ENCODE assay signal across 1 cellular context in the genomic region with DNA sequence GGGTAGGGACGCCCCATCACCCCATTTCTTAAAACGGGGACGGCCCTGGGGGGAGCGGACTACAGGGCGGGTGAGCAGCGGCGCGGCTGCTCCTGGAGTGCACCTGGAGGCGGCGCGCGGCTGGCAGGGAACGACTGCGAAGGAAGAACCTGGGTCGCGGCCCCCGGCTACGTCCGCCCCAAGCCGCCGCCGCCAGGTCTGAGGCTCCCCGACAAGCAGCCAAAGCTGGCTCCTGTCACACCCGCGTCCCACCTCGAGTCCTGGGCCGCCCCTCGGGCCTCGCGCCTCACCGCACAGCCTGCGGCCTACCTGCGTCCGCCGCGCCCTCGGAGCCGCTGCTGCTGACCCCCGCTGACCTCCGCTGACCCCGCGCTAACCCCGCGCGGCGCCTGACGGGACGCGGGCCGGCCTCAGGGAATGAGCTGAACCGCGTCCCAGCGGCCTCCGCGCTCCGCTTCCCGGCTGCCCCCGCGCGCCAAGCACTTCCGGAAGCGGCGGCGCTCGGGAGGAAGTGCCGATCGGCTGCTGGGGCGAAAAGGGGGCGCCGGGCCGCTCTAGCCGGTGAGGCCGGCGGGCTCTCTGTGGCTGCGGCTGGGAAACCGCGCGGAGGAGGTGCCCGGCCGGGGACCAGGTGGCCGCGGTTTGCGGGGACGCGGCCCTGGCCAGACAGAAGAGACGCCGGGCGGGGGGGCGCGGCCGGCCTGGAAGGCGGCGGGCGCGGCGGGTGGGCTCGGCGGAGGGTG.
TF ChIP-seq lines count a peak whose summit lies in the region.

A gene with protein sequence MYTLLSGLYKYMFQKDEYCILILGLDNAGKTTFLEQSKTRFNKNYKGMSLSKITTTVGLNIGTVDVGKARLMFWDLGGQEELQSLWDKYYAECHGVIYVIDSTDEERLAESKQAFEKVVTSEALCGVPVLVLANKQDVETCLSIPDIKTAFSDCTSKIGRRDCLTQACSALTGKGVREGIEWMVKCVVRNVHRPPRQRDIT (minus strand): TSS at position 419 of the 743 bp plus-strand sequence. CDS start 885 bp downstream, outside the sequence.
A gene with protein sequence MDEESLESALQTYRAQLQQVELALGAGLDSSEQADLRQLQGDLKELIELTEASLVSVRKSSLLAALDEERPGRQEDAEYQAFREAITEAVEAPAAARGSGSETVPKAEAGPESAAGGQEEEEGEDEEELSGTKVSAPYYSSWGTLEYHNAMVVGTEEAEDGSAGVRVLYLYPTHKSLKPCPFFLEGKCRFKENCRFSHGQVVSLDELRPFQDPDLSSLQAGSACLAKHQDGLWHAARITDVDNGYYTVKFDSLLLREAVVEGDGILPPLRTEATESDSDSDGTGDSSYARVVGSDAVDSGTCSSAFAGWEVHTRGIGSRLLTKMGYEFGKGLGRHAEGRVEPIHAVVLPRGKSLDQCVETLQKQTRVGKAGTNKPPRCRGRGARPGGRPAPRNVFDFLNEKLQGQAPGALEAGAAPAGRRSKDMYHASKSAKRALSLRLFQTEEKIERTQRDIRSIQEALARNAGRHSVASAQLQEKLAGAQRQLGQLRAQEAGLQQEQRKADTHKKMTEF (plus strand): TSS at position 482 of the 743 bp plus-strand sequence. CDS start 542 bp downstream, outside the sequence.

TF ChIP-seq in K562, 482 proteins besides CTCF, POLR2A, EP300 and RAD21 (continued from another document and continues in another):
- TF ChIP-seq, protein P1, sequence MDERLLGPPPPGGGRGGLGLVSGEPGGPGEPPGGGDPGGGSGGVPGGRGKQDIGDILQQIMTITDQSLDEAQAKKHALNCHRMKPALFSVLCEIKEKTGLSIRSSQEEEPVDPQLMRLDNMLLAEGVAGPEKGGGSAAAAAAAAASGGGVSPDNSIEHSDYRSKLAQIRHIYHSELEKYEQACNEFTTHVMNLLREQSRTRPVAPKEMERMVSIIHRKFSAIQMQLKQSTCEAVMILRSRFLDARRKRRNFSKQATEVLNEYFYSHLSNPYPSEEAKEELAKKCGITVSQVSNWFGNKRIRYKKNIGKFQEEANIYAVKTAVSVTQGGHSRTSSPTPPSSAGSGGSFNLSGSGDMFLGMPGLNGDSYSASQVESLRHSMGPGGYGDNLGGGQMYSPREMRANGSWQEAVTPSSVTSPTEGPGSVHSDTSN (CRISPR knock-in tag; IDR thresholded peaks at IDR 0.05; ENCODE audit: low read depth), result no peak
- TF ChIP-seq, protein P1 (tag; conservative IDR thresholded peaks at IDR 0.05; ENCODE audit: low read depth), result no peak
- TF ChIP-seq, protein P2, sequence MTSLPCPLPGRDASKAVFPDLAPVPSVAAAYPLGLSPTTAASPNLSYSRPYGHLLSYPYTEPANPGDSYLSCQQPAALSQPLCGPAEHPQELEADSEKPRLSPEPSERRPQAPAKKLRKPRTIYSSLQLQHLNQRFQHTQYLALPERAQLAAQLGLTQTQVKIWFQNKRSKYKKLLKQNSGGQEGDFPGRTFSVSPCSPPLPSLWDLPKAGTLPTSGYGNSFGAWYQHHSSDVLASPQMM (CRISPR knock-in tag; IDR thresholded peaks at IDR 0.05), result no peak
- TF ChIP-seq ZNF668 (CRISPR knock-in tag; IDR thresholded peaks at IDR 0.05) (no peak), NELFE (IDR thresholded peaks at IDR 0.05; ENCODE audit: insufficient read depth, insufficient read length) (no peak), NFIX (CRISPR knock-in tag; IDR thresholded peaks at IDR 0.05; ENCODE audit: low read depth) (no peak), ESRRA (IDR thresholded peaks at IDR 0.05; ENCODE audit: borderline replicate concordance, low read depth) (peak; percentile 98), DPF2 (IDR thresholded peaks at IDR 0.05) (no peak), YY1 (IDR thresholded peaks at IDR 0.05; ENCODE audit: borderline replicate concordance in 1 of 3, control insufficient read depth in 1 of 3, extremely low read depth in 1 of 3, insufficient read depth in 3 of 3, insufficient read length in 1 of 3, insufficient replicate concordance in 2 of 3, low read depth in 1 of 3, low read length in 2 of 3) (peak in 2 of 3 experiments; percentile 55 to 64), RBM17 (IDR thresholded peaks at IDR 0.05; ENCODE audit: borderline replicate concordance, low read depth, low read length) (no peak), ZNF707 (CRISPR knock-in tag; conservative IDR thresholded peaks at IDR 0.05) (no peak), CBX8 (IDR thresholded peaks at IDR 0.05; ENCODE audit: borderline replicate concordance, extremely low read depth, low read depth, low read length, poor library complexity, severe bottlenecking) (no peak), PHTF2 (CRISPR knock-in tag; IDR thresholded peaks at IDR 0.05) (no peak), ELF2 (CRISPR knock-in tag; IDR thresholded peaks at IDR 0.05) (peak; percentile 95), BCL6 (CRISPR knock-in tag; IDR thresholded peaks at IDR 0.05) (no peak; the same call in 1 of the 2 replicates), FOXK1 (CRISPR knock-in tag; IDR thresholded peaks at IDR 0.05; ENCODE audit: borderline replicate concordance) (no peak), HDAC3 (IDR thresholded peaks at IDR 0.05; ENCODE audit: borderline replicate concordance, partially characterized antibody) (no peak), SNRNP70 (optimal IDR thresholded peaks at IDR 0.05; ENCODE audit: low read depth, low read length) (no peak), KAT7 (CRISPR knock-in tag; IDR thresholded peaks at IDR 0.05; ENCODE audit: borderline replicate concordance) (peak; percentile 77; the same call in 1 of the 2 replicates), JUN (IDR thresholded peaks at IDR 0.05; ENCODE audit: borderline replicate concordance, low read depth, low read length) (peak; percentile 47; the same call in 1 of the 2 replicates), JUN (CRISPR knock-in tag; IDR thresholded peaks at IDR 0.05; ENCODE audit: borderline replicate concordance) (peak; percentile 87)
- TF ChIP-seq, protein P3, sequence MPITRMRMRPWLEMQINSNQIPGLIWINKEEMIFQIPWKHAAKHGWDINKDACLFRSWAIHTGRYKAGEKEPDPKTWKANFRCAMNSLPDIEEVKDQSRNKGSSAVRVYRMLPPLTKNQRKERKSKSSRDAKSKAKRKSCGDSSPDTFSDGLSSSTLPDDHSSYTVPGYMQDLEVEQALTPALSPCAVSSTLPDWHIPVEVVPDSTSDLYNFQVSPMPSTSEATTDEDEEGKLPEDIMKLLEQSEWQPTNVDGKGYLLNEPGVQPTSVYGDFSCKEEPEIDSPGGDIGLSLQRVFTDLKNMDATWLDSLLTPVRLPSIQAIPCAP (CRISPR knock-in tag; IDR thresholded peaks at IDR 0.05; ENCODE audit: borderline replicate concordance), result no peak
- TF ChIP-seq, protein P4, sequence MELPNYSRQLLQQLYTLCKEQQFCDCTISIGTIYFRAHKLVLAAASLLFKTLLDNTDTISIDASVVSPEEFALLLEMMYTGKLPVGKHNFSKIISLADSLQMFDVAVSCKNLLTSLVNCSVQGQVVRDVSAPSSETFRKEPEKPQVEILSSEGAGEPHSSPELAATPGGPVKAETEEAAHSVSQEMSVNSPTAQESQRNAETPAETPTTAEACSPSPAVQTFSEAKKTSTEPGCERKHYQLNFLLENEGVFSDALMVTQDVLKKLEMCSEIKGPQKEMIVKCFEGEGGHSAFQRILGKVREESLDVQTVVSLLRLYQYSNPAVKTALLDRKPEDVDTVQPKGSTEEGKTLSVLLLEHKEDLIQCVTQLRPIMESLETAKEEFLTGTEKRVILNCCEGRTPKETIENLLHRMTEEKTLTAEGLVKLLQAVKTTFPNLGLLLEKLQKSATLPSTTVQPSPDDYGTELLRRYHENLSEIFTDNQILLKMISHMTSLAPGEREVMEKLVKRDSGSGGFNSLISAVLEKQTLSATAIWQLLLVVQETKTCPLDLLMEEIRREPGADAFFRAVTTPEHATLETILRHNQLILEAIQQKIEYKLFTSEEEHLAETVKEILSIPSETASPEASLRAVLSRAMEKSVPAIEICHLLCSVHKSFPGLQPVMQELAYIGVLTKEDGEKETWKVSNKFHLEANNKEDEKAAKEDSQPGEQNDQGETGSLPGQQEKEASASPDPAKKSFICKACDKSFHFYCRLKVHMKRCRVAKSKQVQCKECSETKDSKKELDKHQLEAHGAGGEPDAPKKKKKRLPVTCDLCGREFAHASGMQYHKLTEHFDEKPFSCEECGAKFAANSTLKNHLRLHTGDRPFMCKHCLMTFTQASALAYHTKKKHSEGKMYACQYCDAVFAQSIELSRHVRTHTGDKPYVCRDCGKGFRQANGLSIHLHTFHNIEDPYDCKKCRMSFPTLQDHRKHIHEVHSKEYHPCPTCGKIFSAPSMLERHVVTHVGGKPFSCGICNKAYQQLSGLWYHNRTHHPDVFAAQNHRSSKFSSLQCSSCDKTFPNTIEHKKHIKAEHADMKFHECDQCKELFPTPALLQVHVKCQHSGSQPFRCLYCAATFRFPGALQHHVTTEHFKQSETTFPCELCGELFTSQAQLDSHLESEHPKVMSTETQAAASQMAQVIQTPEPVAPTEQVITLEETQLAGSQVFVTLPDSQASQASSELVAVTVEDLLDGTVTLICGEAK (IDR thresholded peaks at IDR 0.05), result peak; percentile 91
- TF ChIP-seq, protein P4 (CRISPR knock-in tag; IDR thresholded peaks at IDR 0.05), result no peak
- TF ChIP-seq, protein P5, sequence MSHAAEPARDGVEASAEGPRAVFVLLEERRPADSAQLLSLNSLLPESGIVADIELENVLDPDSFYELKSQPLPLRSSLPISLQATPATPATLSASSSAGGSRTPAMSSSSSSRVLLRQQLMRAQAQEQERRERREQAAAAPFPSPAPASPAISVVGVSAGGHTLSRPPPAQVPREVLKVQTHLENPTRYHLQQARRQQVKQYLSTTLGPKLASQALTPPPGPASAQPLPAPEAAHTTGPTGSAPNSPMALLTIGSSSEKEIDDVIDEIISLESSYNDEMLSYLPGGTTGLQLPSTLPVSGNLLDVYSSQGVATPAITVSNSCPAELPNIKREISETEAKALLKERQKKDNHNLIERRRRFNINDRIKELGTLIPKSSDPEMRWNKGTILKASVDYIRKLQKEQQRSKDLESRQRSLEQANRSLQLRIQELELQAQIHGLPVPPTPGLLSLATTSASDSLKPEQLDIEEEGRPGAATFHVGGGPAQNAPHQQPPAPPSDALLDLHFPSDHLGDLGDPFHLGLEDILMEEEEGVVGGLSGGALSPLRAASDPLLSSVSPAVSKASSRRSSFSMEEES (CRISPR knock-in tag; IDR thresholded peaks at IDR 0.05), result no peak
- TF ChIP-seq, protein P6, sequence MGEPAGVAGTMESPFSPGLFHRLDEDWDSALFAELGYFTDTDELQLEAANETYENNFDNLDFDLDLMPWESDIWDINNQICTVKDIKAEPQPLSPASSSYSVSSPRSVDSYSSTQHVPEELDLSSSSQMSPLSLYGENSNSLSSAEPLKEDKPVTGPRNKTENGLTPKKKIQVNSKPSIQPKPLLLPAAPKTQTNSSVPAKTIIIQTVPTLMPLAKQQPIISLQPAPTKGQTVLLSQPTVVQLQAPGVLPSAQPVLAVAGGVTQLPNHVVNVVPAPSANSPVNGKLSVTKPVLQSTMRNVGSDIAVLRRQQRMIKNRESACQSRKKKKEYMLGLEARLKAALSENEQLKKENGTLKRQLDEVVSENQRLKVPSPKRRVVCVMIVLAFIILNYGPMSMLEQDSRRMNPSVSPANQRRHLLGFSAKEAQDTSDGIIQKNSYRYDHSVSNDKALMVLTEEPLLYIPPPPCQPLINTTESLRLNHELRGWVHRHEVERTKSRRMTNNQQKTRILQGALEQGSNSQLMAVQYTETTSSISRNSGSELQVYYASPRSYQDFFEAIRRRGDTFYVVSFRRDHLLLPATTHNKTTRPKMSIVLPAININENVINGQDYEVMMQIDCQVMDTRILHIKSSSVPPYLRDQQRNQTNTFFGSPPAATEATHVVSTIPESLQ (CRISPR knock-in tag; IDR thresholded peaks at IDR 0.05), result peak; percentile 73; the same call in 1 of the 2 replicates
- TF ChIP-seq, protein P7, sequence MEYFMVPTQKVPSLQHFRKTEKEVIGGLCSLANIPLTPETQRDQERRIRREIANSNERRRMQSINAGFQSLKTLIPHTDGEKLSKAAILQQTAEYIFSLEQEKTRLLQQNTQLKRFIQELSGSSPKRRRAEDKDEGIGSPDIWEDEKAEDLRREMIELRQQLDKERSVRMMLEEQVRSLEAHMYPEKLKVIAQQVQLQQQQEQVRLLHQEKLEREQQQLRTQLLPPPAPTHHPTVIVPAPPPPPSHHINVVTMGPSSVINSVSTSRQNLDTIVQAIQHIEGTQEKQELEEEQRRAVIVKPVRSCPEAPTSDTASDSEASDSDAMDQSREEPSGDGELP (CRISPR knock-in tag; IDR thresholded peaks at IDR 0.05; ENCODE audit: borderline replicate concordance), result peak; percentile 96
